ENCODE assay signal across 20 cellular contexts in the genomic region with DNA sequence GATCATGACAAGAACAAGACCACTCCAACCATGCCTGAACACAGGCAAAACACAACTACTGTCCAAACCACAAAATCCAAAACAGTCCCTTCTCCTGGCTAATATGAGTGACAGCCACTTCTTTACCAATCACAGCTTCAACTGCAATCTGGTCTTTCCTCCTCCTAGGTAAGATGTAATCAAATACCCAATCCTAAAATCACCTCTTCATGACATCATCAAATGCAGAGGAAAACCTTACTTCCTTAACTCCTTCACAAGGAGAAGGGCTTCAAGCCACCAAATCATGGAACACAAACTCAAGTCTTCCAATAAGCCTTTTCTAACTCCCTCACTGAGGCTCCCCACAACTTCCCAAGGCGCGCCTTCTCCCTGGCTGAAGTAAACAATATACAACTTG. TPM values are rescaled to one million over a fixed set of nuclear protein-coding genes. Genes with fewer than 3 reads are reported as not detected.
DNase-seq lines count a peak whose midpoint lies in the region; ATAC-seq, FAIRE-seq and TF ChIP-seq lines count a peak whose summit lies in the region.
"Had no signal": no experiment of that assay in that cellular context is flagged by ENCODE, and none has a peak within 500 bp of the region (broad histone marks: within the 10 kb centered on the region; RNA-seq: fewer than 3 reads in every experiment).

No MANE protein-coding gene starts in this region.

- H3K79me2 ChIP-seq in HepG2 (ENCODE audit: insufficient read depth, low read length) (no peaks in the 10 kb centered on the region), K562 (ENCODE audit: control insufficient read depth, insufficient read depth, low read length) (peaks cover 3% of the 10 kb centered on the region)

- CTCF ChIA-PET in HepG2 (lab: Yijun Ruan, JAX; ENCODE audit: low intra/inter-chr PET ratio, low total read pairs) (no interaction called here), HEK293T (lab: Yijun Ruan, JAX) (no interaction called here), K562 (lab: Yijun Ruan, JAX; ENCODE audit: low intra/inter-chr PET ratio) (no interaction called here)

- H3K4me3 ChIP-seq in HepG2 (replicated peaks in 1 of 3; ENCODE audit: insufficient read depth in 1 of 3, low read depth in 2 of 3, low read length in 3 of 3) (no peak overlapping the region), right lobe of liver (no peak overlapping the region), K562 (no peak overlapping the region)
- H3K4me3 ChIP-seq: A549; BLaER1 treated with 17β-estradiol and CSF1 and Interleukin-3, amounts not matched to agents 10 nM and 100 nM had no signal

- H3K27ac ChIP-seq in HepG2 (ENCODE audit: extremely low read length, insufficient read depth, low read length) (no peak overlapping the region), right lobe of liver (no peak overlapping the region), K562 (ENCODE audit: extremely low read depth, low read depth, low read length) (no peak overlapping the region)
- H3K27ac ChIP-seq: 22Rv1; A549; BLaER1 treated with 17β-estradiol and CSF1 and Interleukin-3, amounts not matched to agents 10 nM and 100 nM; C4-2B had no signal

- intact Hi-C loops in HepG2 (cut with micrococcal nuclease; ENCODE audit: unreplicated experiment) (no loop called here), right lobe of liver (cut with DNase I) (no loop called here), K562 (cut with micrococcal nuclease) (no loop called here)

- DNase-seq in HepG2 (ENCODE audit: low spot score) (no peak), right lobe of liver (no peak), HEK293T (ENCODE audit: extremely low spot score) (no peak), K562 (ENCODE audit: extremely low read depth in 1 of 4, low spot score in 3 of 4) (no peak), NCI-H226 (no peak), cerebellum (ENCODE audit: low spot score) (no peak), T-helper 2 cell (no peak)
- DNase-seq: AML-193; Caco-2; Calu3; CD4-positive, alpha-beta T cell; CD8-positive, alpha-beta T cell; DMS79 treated with DMSO at 0.1 percent for 48 hours; GF-D8 had no signal

- peaks cover 29% of the 10 kb centered on the region for H3K4me1 ChIP-seq in HepG2 (ENCODE audit: insufficient read depth, low read length)
- H3K4me1 ChIP-seq in right lobe of liver: no peaks in the 10 kb centered on the region
- peaks cover 2 to 6% of the 10 kb centered on the region in 2 experiments; a peak in 4 of 5 replicates for H3K4me1 ChIP-seq in K562 (replicated peaks in 1 of 2; ENCODE audit: control insufficient read depth in 2 of 2, insufficient read depth in 2 of 2, low read length in 2 of 2)

- no peak overlapping the region for H3K9ac ChIP-seq in HepG2 (ENCODE audit: insufficient read depth, low read depth, low read length)
- H3K9ac ChIP-seq in K562 (ENCODE audit: insufficient read depth in 1 of 2, low read depth in 2 of 2, low read length in 2 of 2): no peak overlapping the region
- H3K9ac ChIP-seq: BLaER1 treated with 17β-estradiol and CSF1 and Interleukin-3, amounts not matched to agents 10 nM and 100 nM had no signal

- POLR2A ChIA-PET in HepG2 (lab: Yijun Ruan, JAX): no interaction called here
- POLR2A ChIA-PET in HEK293T (lab: Yijun Ruan, JAX): no interaction called here
- POLR2A ChIA-PET in K562 (lab: Yijun Ruan, JAX): no interaction called here

- no peak for TF ChIP-seq RAD21 in HepG2 (CRISPR knock-in tag; IDR thresholded peaks at IDR 0.05)
- no peak for TF ChIP-seq RAD21 in K562 (CRISPR knock-in tag; conservative IDR thresholded peaks at IDR 0.05 in 1 of 2, IDR thresholded peaks at IDR 0.05 in 1 of 2)

- WGBS in HepG2 (ENCODE audit: low lambda C conversion rate): 95% methylated on average over 2 of the region's 2 CpGs
- WGBS in right lobe of liver (ENCODE audit: insufficient coverage, low coverage, low lambda C conversion rate, missing lambda C conversion rate): 84% methylated on average over 2 of the region's 2 CpGs
- 10% methylated on average over 2 of the region's 2 CpGs for WGBS in K562 (ENCODE audit: insufficient coverage, low coverage, missing lambda C conversion rate)

- H2AFZ ChIP-seq in HepG2 (ENCODE audit: low read length): no peak overlapping the region
- H2AFZ ChIP-seq in K562 (ENCODE audit: low read depth, low read length): no peak overlapping the region

- no peak for TF ChIP-seq POLR2A in HepG2 (IDR thresholded peaks at IDR 0.05; ENCODE audit: insufficient read depth in 1 of 2, low read depth in 2 of 2, low read length in 2 of 2)
- TF ChIP-seq POLR2A in right lobe of liver (IDR thresholded peaks at IDR 0.05): no peak
- no peak for TF ChIP-seq POLR2A in K562 (conservative IDR thresholded peaks at IDR 0.05)

- H4K20me1 ChIP-seq in HepG2 (ENCODE audit: insufficient read depth, low read length) (no peaks in the 10 kb centered on the region), K562 (replicated peaks; ENCODE audit: control insufficient read depth, insufficient read depth, low read length) (no peaks in the 10 kb centered on the region)
- H4K20me1 ChIP-seq: BLaER1 treated with 17β-estradiol and CSF1 and Interleukin-3, amounts not matched to agents 10 nM and 100 nM had no signal

- H3K4me2 ChIP-seq in HepG2 (ENCODE audit: low read depth, low read length): no peak overlapping the region
- no peak overlapping the region for H3K4me2 ChIP-seq in K562 (ENCODE audit: insufficient read depth, low read length)
- H3K4me2 ChIP-seq: A549; BLaER1 treated with 17β-estradiol and CSF1 and Interleukin-3, amounts not matched to agents 10 nM and 100 nM had no signal

- H3K9me3 ChIP-seq in HepG2 (ENCODE audit: low read length) (no peaks in the 10 kb centered on the region), right lobe of liver (no peaks in the 10 kb centered on the region), K562 (replicated peaks; ENCODE audit: control insufficient read depth, insufficient read depth, low read depth, low read length) (no peaks in the 10 kb centered on the region)
- H3K9me3 ChIP-seq: A549, Caco-2 had no signal

- TF ChIP-seq EP300 in HepG2 (IDR thresholded peaks at IDR 0.05; ENCODE audit: low read depth in 2 of 2, low read length in 2 of 2): no peak
- no peak for TF ChIP-seq EP300 in HepG2 (CRISPR knock-in tag; IDR thresholded peaks at IDR 0.05; ENCODE audit: borderline replicate concordance)
- TF ChIP-seq EP300 in K562 (IDR thresholded peaks at IDR 0.05; ENCODE audit: low read length): no peak

- H3K27me3 ChIP-seq in HepG2 (ENCODE audit: control insufficient read depth in 1 of 2, insufficient read depth in 2 of 2, low read length in 2 of 2) (peaks cover 2 to 16% of the 10 kb centered on the region in 2 experiments; a peak in 3 of 5 replicates), right lobe of liver (peaks cover 0 to 3% of the 10 kb centered on the region in 2 donors), K562 (ENCODE audit: control insufficient read depth in 2 of 2, insufficient read depth in 2 of 2, low read length in 2 of 2) (no peaks in the 10 kb centered on the region; a peak in 2 of 5 replicates)

- TF ChIP-seq CTCF in HepG2 (CRISPR knock-in tag; IDR thresholded peaks at IDR 0.05) (no peak), right lobe of liver (IDR thresholded peaks at IDR 0.05) (no peak), K562 (IDR thresholded peaks at IDR 0.05 in 2 of 3, conservative IDR thresholded peaks at IDR 0.05 in 1 of 3; ENCODE audit: insufficient read depth in 2 of 3, low read depth in 1 of 3, low read length in 3 of 3) (no peak)

- ATAC-seq in HepG2 (no peak), right lobe of liver (no peak), K562 (no peak)
- ATAC-seq: A549; CD8-positive, alpha-beta T cell had no signal

- no peaks in the 10 kb centered on the region for H3K9me1 ChIP-seq in K562 (ENCODE audit: control insufficient read depth, insufficient read depth, low read length)

- in situ Hi-C loops in HepG2 (cut with HindIII; ENCODE audit: extremely low pct_ligation_motif_present, low pct_unique_long_range_greater_than_20kb): loop anchor here (25.0 kb wide), 1 partner anchor 616 kb away; no protein-coding TSS in a partner anchor
- in situ Hi-C loops in K562 (cut with MboI): loop anchor here (25.0 kb wide), 2 partner anchors 366 to 1566 kb away; no protein-coding TSS in a partner anchor

- no peak for FAIRE-seq in HepG2 (lab: Jason Lieb, UNC)
- no peak for FAIRE-seq in K562 (lab: Jason Lieb, UNC)
- FAIRE-seq: A549, D721Med, G401.6 had no signal

- BruUV-seq in HepG2 (replicated peaks; lab: Mats Ljungman, UMichigan) (no TSS peak), K562 (replicated peaks; lab: Mats Ljungman, UMichigan) (no TSS peak)

- H3K36me3 ChIP-seq in HepG2 (replicated peaks in 1 of 2; ENCODE audit: control insufficient read depth in 1 of 2, insufficient read depth in 2 of 2, low read length in 2 of 2): no peaks in the 10 kb centered on the region
- no peaks in the 10 kb centered on the region for H3K36me3 ChIP-seq in right lobe of liver
- no peaks in the 10 kb centered on the region for H3K36me3 ChIP-seq in K562 (ENCODE audit: control insufficient read depth, insufficient read depth, low read length)
- H3K36me3 ChIP-seq: BLaER1 treated with 17β-estradiol and CSF1 and Interleukin-3, amounts not matched to agents 10 nM and 100 nM had no signal

RNA-seq across cellular contexts. Expression of gene MSL3, which starts 4.4 kb away (rescaled TPM):
- 7.6 and 9.8 TPM in 2 replicates for total RNA-seq in HepG2 (2016; rRNA removed; fragmentation: Illumina TruSeq; extraction: Trizol)
- total RNA-seq in HepG2 (2016; cell fraction: cytosol; rRNA removed; fragmentation: Illumina TruSeq; extraction: Trizol; ENCODE audit: low read depth): 3.9 and 5.2 TPM in 2 replicates
- total RNA-seq in HepG2 (2016; cell fraction: insoluble cytoplasmic fraction; rRNA removed; fragmentation: Illumina TruSeq; extraction: Trizol): 7.5 and 9.8 TPM in 2 replicates
- total RNA-seq in HepG2 (2016; cell fraction: membrane; rRNA removed; fragmentation: Illumina TruSeq; extraction: Trizol): 6.6 and 7.4 TPM in 2 replicates
- total RNA-seq in HepG2 (2016; cell fraction: nucleus; rRNA removed; fragmentation: Illumina TruSeq; extraction: Trizol): 9.3 and 9.9 TPM in 2 replicates
- polyA plus RNA-seq in HepG2 (2011; rRNA removed): 10.1 and 10.2 TPM in 2 replicates
- 5.1 and 5.4 TPM in 2 replicates for polyA plus RNA-seq in HepG2 (2011; cell fraction: cytosol; rRNA removed)
- 24.6 and 26.6 TPM in 2 replicates for polyA plus RNA-seq in HepG2 (2011; cell fraction: nucleus; rRNA removed)
- 5.7 and 8.3 TPM in 2 replicates for polyA plus RNA-seq in HepG2 (2012)
- polyA plus RNA-seq in HepG2 (2016; cell fraction: cytosol; fragmentation: Illumina TruSeq; extraction: Trizol; ENCODE audit: low read depth): 2.9 and 3.3 TPM in 2 replicates
- polyA plus RNA-seq in HepG2 (2016; cell fraction: insoluble cytoplasmic fraction; fragmentation: Illumina TruSeq; extraction: Trizol; ENCODE audit: low read depth): 10.2 and 10.9 TPM in 2 replicates
- polyA plus RNA-seq in HepG2 (2016; cell fraction: membrane; fragmentation: Illumina TruSeq; extraction: Trizol; ENCODE audit: low read depth): 5.2 and 5.8 TPM in 2 replicates
- 13.5 and 15.1 TPM in 2 replicates for polyA plus RNA-seq in HepG2 (2016; cell fraction: nucleus; fragmentation: Illumina TruSeq; extraction: Trizol; ENCODE audit: insufficient read depth, low read depth)
- polyA minus RNA-seq in HepG2 (2011; rRNA and poly(A)+ RNA removed; ENCODE audit: low replicate concordance): 6.1 and 39.9 TPM in 2 replicates
- polyA minus RNA-seq in HepG2 (2011; cell fraction: cytosol; rRNA and poly(A)+ RNA removed): 4.6 and 4.7 TPM in 2 replicates
- 12.5 and 16.4 TPM in 2 replicates for polyA minus RNA-seq in HepG2 (2011; cell fraction: nucleus; rRNA and poly(A)+ RNA removed)
- 10 to 100 TPM in 4 of 6 experiments, 1 to 10 TPM in 2; 6.4 to 15.7 (median 12.0) TPM for total RNA-seq in right lobe of liver
- 36.6 and 51.8 TPM in 2 replicates for total RNA-seq in K562 (2011; cell fraction: chromatin; rRNA removed; ENCODE audit: low replicate concordance)
- total RNA-seq in K562 (2011; cell fraction: nucleolus; rRNA removed): 30.7 and 37.9 TPM in 2 replicates
- total RNA-seq in K562 (2011; cell fraction: nucleoplasm; rRNA removed): 46.8 and 67.8 TPM in 2 replicates
- 21.3 and 31.2 TPM in 2 replicates for total RNA-seq in K562 (2014; rRNA removed)
- total RNA-seq in K562 (2014; rRNA removed; fragmentation: Illumina TruSeq; extraction: Trizol): 23.5 and 30.1 TPM in 2 replicates
- total RNA-seq in K562 (2015; rRNA removed; fragmentation: Illumina TruSeq; extraction: Trizol): 21.4 and 23.1 TPM in 2 replicates
- total RNA-seq in K562 (2021): 26.5 and 27.1 TPM in 2 replicates
- polyA plus RNA-seq in K562 (2011; rRNA removed): 38.2 and 38.6 TPM in 2 replicates
- polyA plus RNA-seq in K562 (2011; cell fraction: cytosol; rRNA removed): 21.2 and 30.3 TPM in 2 replicates
- 98.6 and 112 TPM in 2 replicates for polyA plus RNA-seq in K562 (2011; cell fraction: nucleus; rRNA removed)
- polyA plus RNA-seq in K562 (2012): 23.7 and 26.5 TPM in 2 replicates
- polyA plus RNA-seq in K562 (2014; fragmentation: Illumina TruSeq; extraction: Trizol): 33.5 and 35.3 TPM in 2 replicates
- polyA plus RNA-seq in K562 (2014; fragmentation: Nextera tagmentation; extraction: Ambion mirVana): 10 to 100 TPM; 26.4 to 39.9 TPM
- 27.6 and 32.5 TPM in 2 replicates for polyA plus RNA-seq in K562 (2014; rRNA removed)
- 27.2 and 29.5 TPM in 2 replicates for polyA minus RNA-seq in K562 (2011; rRNA and poly(A)+ RNA removed)
- 17.9 and 21.7 TPM in 2 replicates for polyA minus RNA-seq in K562 (2011; cell fraction: cytosol; rRNA and poly(A)+ RNA removed)
- polyA minus RNA-seq in K562 (2011; cell fraction: nucleus; rRNA and poly(A)+ RNA removed): 38.2 and 51.4 TPM in 2 replicates
- 19.5 TPM for total RNA-seq in cerebellum
